28 cellular contexts compared by ENCODE assay signal in genomic region chr12:74339211-74339610, GRCh38.
"Had no signal": no experiment of that assay in that cellular context is flagged by ENCODE, and none has a peak within 500 bp of the region (broad histone marks: within the 10 kb centered on the region; RNA-seq: fewer than 3 reads in every experiment).

No MANE protein-coding gene starts in this region.

- H3K79me2 ChIP-seq: hepatocyte had no signal

- H3K27ac ChIP-seq: gastrocnemius medialis, hepatocyte, neutrophil, ovary, suprapubic skin, tibial artery, upper lobe of right lung had no signal

- H2AFZ ChIP-seq: hepatocyte had no signal

- H3K27me3 ChIP-seq: gastrocnemius medialis, hepatocyte, neutrophil, ovary, suprapubic skin, tibial artery, upper lobe of right lung had no signal

- DNase-seq: activated B cell treated with CpG ODN at 0.5 μM for 24 hours; activated CD4-positive, alpha-beta T cell treated with anti-CD3 and anti-CD28 coated beads, Interleukin-2, amount 50 U/mL, for 1 hour; activated CD8-positive, alpha-beta T cell treated with anti-CD3 and anti-CD28 coated beads for 36 hours; activated T-cell treated with anti-CD3 and anti-CD28 coated beads, Interleukin-2, amount 50 U/mL, for 4 hours; aorta; endodermal cell; gastrocnemius medialis; islet precursor cell; left cardiac atrium; left ventricle myocardium superior; naive B cell; nephron progenitor cell; ovary; retina; small intestine; stimulated activated CD4-positive, alpha-beta T cell treated with anti-CD3 and anti-CD28 coated beads, Interleukin-1b, Interleukin-23, amount 100 ng/mL, for 48 hours; stimulated activated CD4-positive, alpha-beta T cell treated with anti-CD3 and anti-CD28 coated beads, Interleukin-4, amount 100 ng/mL, for 4 hours; stimulated activated CD8-positive, alpha-beta memory T cell treated with anti-CD3 and anti-CD28 coated beads, Interleukin-4, amount 100 ng/mL, for 48 hours; tibial artery; upper lobe of right lung had no signal

- H3K36me3 ChIP-seq: gastrocnemius medialis, neutrophil, ovary, suprapubic skin, tibial artery, upper lobe of right lung had no signal

- H3K9me3 ChIP-seq: gastrocnemius medialis, neutrophil, ovary, suprapubic skin, tibial artery, upper lobe of right lung had no signal

- H3K4me1 ChIP-seq: gastrocnemius medialis, suprapubic skin, tibial artery, upper lobe of right lung had no signal

- H3K4me2 ChIP-seq: hepatocyte had no signal

- ATAC-seq: activated CD8-positive, alpha-beta T cell treated with anti-CD3 and anti-CD28 coated beads for 36 hours; activated naive CD4-positive, alpha-beta T cell treated with anti-CD3 and anti-CD28 coated beads, Interleukin-2, amount 50 U/mL, for 72 hours; activated T-cell treated with anti-CD3 and anti-CD28 coated beads, Interleukin-2, amount 50 U/mL, for 4 hours; activated T-helper 17 cell treated with anti-CD3 and anti-CD28 coated beads, Interleukin-2, amount 50 U/mL, for 72 hours; esophagus mucosa; gastrocnemius medialis; left cardiac atrium; left ventricle myocardium superior; sciatic nerve; stimulated activated memory B cell treated with anti-CD40 and anti-IgM and Interleukin-4, amounts not matched to agents 10 μg/mL and 1 μg/mL and 100 μg/mL, for 72 hours; upper lobe of right lung had no signal

- H3K4me3 ChIP-seq: gastrocnemius medialis, hepatocyte, ovary, suprapubic skin, tibial artery, upper lobe of right lung had no signal
